ENCODE assay signal across 9 cellular contexts in the genomic region with DNA sequence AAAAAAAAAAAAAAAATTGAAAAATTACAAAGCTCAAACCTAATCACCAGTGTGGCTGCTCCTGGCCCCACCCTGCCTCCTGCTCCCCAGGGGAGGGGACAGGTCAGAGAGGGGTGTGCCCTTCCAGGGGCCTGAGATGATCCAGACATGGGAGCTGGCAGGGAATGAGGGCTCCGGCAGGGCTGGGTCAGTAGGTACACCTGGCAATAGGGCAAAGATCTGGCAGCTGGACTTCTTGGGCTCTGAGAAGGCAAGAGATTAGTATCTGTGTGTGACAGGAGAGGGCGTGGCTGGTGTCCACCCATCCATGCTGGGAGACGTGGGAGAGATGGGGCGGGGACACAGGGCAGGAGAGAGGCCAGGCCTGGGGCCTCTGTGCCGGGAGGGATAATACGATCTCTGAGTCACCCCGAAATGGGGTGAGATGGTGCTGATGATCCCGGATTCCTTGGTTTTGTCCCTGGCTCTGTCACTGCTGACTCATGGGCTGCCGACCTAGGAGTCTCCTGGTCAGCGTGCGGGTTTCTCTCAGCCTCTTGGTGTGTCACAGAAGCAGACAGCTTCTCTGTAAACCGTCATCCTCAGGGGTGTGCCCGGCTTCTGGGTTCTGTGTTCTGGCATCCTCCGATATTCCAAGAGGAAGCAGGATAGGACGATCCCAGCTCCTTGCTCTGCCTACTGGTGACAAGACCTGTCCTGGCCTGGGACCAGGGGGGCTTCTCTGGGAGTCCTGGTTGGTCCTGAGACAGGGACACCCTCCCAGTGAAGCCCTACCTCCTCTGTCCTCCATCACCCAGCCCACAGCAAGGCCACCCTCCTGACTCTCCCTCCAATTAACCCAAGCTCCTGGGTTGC. TPM values are rescaled to one million over a fixed set of nuclear protein-coding genes. Genes with fewer than 3 reads are reported as not detected.
DNase-seq lines count a peak whose midpoint lies in the region; ATAC-seq and TF ChIP-seq lines count a peak whose summit lies in the region.
"Had no signal": no experiment of that assay in that cellular context is flagged by ENCODE, and none has a peak within 500 bp of the region (broad histone marks: within the 10 kb centered on the region; RNA-seq: fewer than 3 reads in every experiment).

No MANE protein-coding gene starts in this region.

- H3K14ac ChIP-seq in IMR-90 (replicated peaks; ENCODE audit: low read depth, low read length) (peak overlapping the region; percentile 80), mesenchymal stem cell (ENCODE audit: low read length in 2 of 2) (no peak overlapping the region)

- no peaks in the 10 kb centered on the region for H3K36me3 ChIP-seq in IMR-90 (ENCODE audit: control insufficient read depth, insufficient read depth, low read length)
- no peaks in the 10 kb centered on the region for H3K36me3 ChIP-seq in mesenchymal stem cell (ENCODE audit: control insufficient read depth in 1 of 2, insufficient read depth in 2 of 2, low read depth in 1 of 2, low read length in 2 of 2)
- H3K36me3 ChIP-seq in MM.1S (replicated peaks; ENCODE audit: insufficient read depth, low read length), result no peaks in the 10 kb centered on the region
- no peaks in the 10 kb centered on the region for H3K36me3 ChIP-seq in A673 (ENCODE audit: insufficient read depth, low read length, poor library complexity, severe bottlenecking)

- no peaks in the 10 kb centered on the region for H3K9me2 ChIP-seq in MM.1S (replicated peaks; ENCODE audit: insufficient read depth, low read length)

- H2AK5ac ChIP-seq in IMR-90 (ENCODE audit: low read depth, low read length) (peak overlapping the region; percentile 83), mesenchymal stem cell (ENCODE audit: low read length, severe bottlenecking) (peak overlapping the region; percentile 9)

- no peaks in the 10 kb centered on the region for H3K79me1 ChIP-seq in IMR-90 (ENCODE audit: low read depth in 1 of 2, low read length in 2 of 2)
- no peaks in the 10 kb centered on the region for H3K79me1 ChIP-seq in mesenchymal stem cell (replicated peaks; ENCODE audit: low read length, poor library complexity, severe bottlenecking)

- H3K4me2 ChIP-seq in IMR-90 (ENCODE audit: low read depth, low read length) (peak overlapping the region; percentile 32), mesenchymal stem cell (ENCODE audit: low read length, poor library complexity, severe bottlenecking) (peak overlapping the region; percentile 46), MM.1S (ENCODE audit: low read depth, low read length) (no peak overlapping the region)

- H2BK5ac ChIP-seq in IMR-90 (ENCODE audit: low read depth, low read length, poor library complexity, severe bottlenecking), result peak overlapping the region; percentile 75
- peak overlapping the region; percentile 21 for H2BK5ac ChIP-seq in mesenchymal stem cell (ENCODE audit: low read depth, low read length, poor library complexity, severe bottlenecking)

- H2BK20ac ChIP-seq in IMR-90 (ENCODE audit: low read depth, low read length), result peak overlapping the region; percentile 98

- peak overlapping the region; percentile 99 for H2AK9ac ChIP-seq in IMR-90 (replicated peaks; ENCODE audit: low read depth, low read length, poor library complexity)

- no peaks in the 10 kb centered on the region for H3K79me2 ChIP-seq in MM.1S (ENCODE audit: low read length)

- H3K27me3 ChIP-seq in IMR-90 (ENCODE audit: control insufficient read depth, insufficient read depth, low read length), result no peaks in the 10 kb centered on the region
- no peaks in the 10 kb centered on the region for H3K27me3 ChIP-seq in mesenchymal stem cell (ENCODE audit: control insufficient read depth in 1 of 2, insufficient read depth in 1 of 2, low read length in 2 of 2)
- no peaks in the 10 kb centered on the region for H3K27me3 ChIP-seq in MM.1S (replicated peaks; ENCODE audit: insufficient read depth, low read length)
- no peaks in the 10 kb centered on the region for H3K27me3 ChIP-seq in A673 (replicated peaks; ENCODE audit: insufficient read depth, low read depth, low read length, poor library complexity)

- dilution Hi-C loops in IMR-90 (cut with HindIII; ENCODE audit: low sequenced_read_pairs, unreplicated experiment), result no loop called here

- peak overlapping the region; percentile 7; the same call in 1 of the 2 replicates for H4K5ac ChIP-seq in IMR-90 (ENCODE audit: low read depth, low read length)

- no peak for TF ChIP-seq RAD21 in IMR-90 (IDR thresholded peaks at IDR 0.05; ENCODE audit: low read length)

- H3K27ac ChIP-seq in IMR-90 (ENCODE audit: insufficient read depth, low read length), result peak overlapping the region; percentile 35; the same call in 1 of the 2 replicates
- peak overlapping the region; percentile 34 for H3K27ac ChIP-seq in mesenchymal stem cell (ENCODE audit: low read length, poor library complexity, severe bottlenecking)
- H3K27ac ChIP-seq in MM.1S (ENCODE audit: low read length), result no peak overlapping the region
- H3K27ac ChIP-seq in A673 (ENCODE audit: low read depth, low read length, poor library complexity, severe bottlenecking), result no peak overlapping the region

- DNase-seq in AG09319 (ENCODE audit: extremely low read depth, low read depth) (peak; percentile 67), IMR-90 (peak; percentile 97), astrocyte of the hippocampus (ENCODE audit: low read depth, low spot score) (peak; percentile 79), mesenchymal stem cell (peak; percentile 98), MM.1S (no peak), A673 (ENCODE audit: low spot score) (no peak)
- DNase-seq in stimulated activated naive CD4-positive, alpha-beta T cell treated with Interleukin-2 at 50 U/mL for 16 hours (lab: John Stamatoyannopoulos, UW), result no peak
- no peak for DNase-seq in central memory CD4-positive, alpha-beta T cell

- CTCF ChIA-PET in IMR-90 (lab: Yijun Ruan, JAX), result interaction anchor here (1.1 to 2.8 kb wide), 2 partner anchors 11 to 384 kb away, joined by 4 to 10 read pairs; no protein-coding TSS in a partner anchor
- CTCF ChIA-PET in A673 (lab: Charles Lee), result no interaction called here

- peak overlapping the region; percentile 92 for H4K91ac ChIP-seq in IMR-90 (ENCODE audit: insufficient read depth, low read depth, low read length)
- peak overlapping the region; percentile 66 for H4K91ac ChIP-seq in mesenchymal stem cell (ENCODE audit: low read length)

- H3K23ac ChIP-seq in IMR-90 (ENCODE audit: low read depth, low read length) (peak overlapping the region; percentile 71), mesenchymal stem cell (ENCODE audit: low read length in 2 of 2) (no peak overlapping the region)

- peak overlapping the region; percentile 30; the same call in 1 of the 2 replicates for H3K56ac ChIP-seq in IMR-90 (ENCODE audit: extremely low read depth, insufficient read depth, low read length)

- H3K4me1 ChIP-seq in IMR-90 (ENCODE audit: control insufficient read depth, insufficient read depth, low read length), result peaks cover 10% of the 10 kb centered on the region
- peaks cover 12% of the 10 kb centered on the region for H3K4me1 ChIP-seq in mesenchymal stem cell (ENCODE audit: control insufficient read depth, insufficient read depth, low read depth, low read length)
- H3K4me1 ChIP-seq in MM.1S (ENCODE audit: low read length), result no peaks in the 10 kb centered on the region
- no peaks in the 10 kb centered on the region for H3K4me1 ChIP-seq in A673 (ENCODE audit: insufficient read depth, low read length, poor library complexity, severe bottlenecking)

- in situ Hi-C loops in IMR-90 (cut with MboI; ENCODE audit: low sequenced_read_pairs), result no loop called here

- H3K9me3 ChIP-seq in IMR-90 (ENCODE audit: control insufficient read depth, insufficient read depth, low read length) (no peaks in the 10 kb centered on the region), mesenchymal stem cell (ENCODE audit: control insufficient read depth, low read length) (no peaks in the 10 kb centered on the region), MM.1S (replicated peaks; ENCODE audit: insufficient read depth, low read length) (no peaks in the 10 kb centered on the region), A673 (ENCODE audit: low read depth, low read length, poor library complexity, severe bottlenecking) (no peaks in the 10 kb centered on the region)

- peaks cover 18% of the 10 kb centered on the region for H3K9me1 ChIP-seq in IMR-90 (ENCODE audit: insufficient read depth, low read length)

- ATAC-seq in IMR-90 (ENCODE audit: low read depth), result peak; percentile 96

- intact Hi-C loops in IMR-90 (cut with micrococcal nuclease), result no loop called here
- intact Hi-C loops in A673 (cut with micrococcal nuclease; ENCODE audit: unreplicated experiment), result no loop called here

- H3K4me3 ChIP-seq in IMR-90 (ENCODE audit: insufficient read depth, low read depth, low read length) (no peak overlapping the region), mesenchymal stem cell (ENCODE audit: insufficient read depth in 1 of 2, low read depth in 1 of 2, low read length in 2 of 2) (peak overlapping the region in 1 of 2 experiments; percentile 14), MM.1S (ENCODE audit: low read length) (no peak overlapping the region), A673 (ENCODE audit: low read depth, low read length, poor library complexity, severe bottlenecking) (no peak overlapping the region)

- H3K18ac ChIP-seq in IMR-90 (ENCODE audit: low read depth, low read length) (peak overlapping the region; percentile 20; the same call in 1 of the 2 replicates), mesenchymal stem cell (ENCODE audit: low read depth in 1 of 2, low read length in 2 of 2) (peak overlapping the region; percentile 55 to 58)

- no TSS peak for BruUV-seq in IMR-90 (replicated peaks; lab: Mats Ljungman, UMichigan)
- no TSS peak for BruUV-seq in A673 (replicated peaks; lab: Mats Ljungman, UMichigan)

- no peak for TF ChIP-seq POLR2A in IMR-90 (IDR thresholded peaks at IDR 0.05; ENCODE audit: low read depth, low read length)

- TF ChIP-seq CTCF in AG09319 (IDR thresholded peaks at IDR 0.05; ENCODE audit: low read depth, low read length) (no peak), IMR-90 (conservative IDR thresholded peaks at IDR 0.05; ENCODE audit: low read depth, low read length) (no peak), MM.1S (IDR thresholded peaks at IDR 0.05; ENCODE audit: low read length) (no peak), A673 (conservative IDR thresholded peaks at IDR 0.05; ENCODE audit: low read depth, low read length) (no peak)

- peak overlapping the region; percentile 47 to 82 for H4K8ac ChIP-seq in IMR-90 (ENCODE audit: low read depth in 2 of 2, low read length in 2 of 2)
- peak overlapping the region; percentile 32 for H4K8ac ChIP-seq in mesenchymal stem cell (ENCODE audit: low read length)

- H3K4ac ChIP-seq in IMR-90 (ENCODE audit: low read depth, low read length) (peak overlapping the region; percentile 92), mesenchymal stem cell (ENCODE audit: low read depth in 1 of 2, low read length in 2 of 2) (peak overlapping the region in 1 of 2 experiments; percentile 40)

- WGBS in IMR-90 (ENCODE audit: extremely low coverage in 2 of 2, insufficient read length in 1 of 2), 2 experiments, result 2% methylated on average over 9 of the region's 15 CpGs; no CpG with 5 or more reads in 1 of the 2 experiments
- WGBS in mesenchymal stem cell, result 6% methylated on average over 15 of the region's 15 CpGs

- H2BK15ac ChIP-seq in IMR-90 (ENCODE audit: low read depth, low read length), result peak overlapping the region; percentile 72; the same call in 2 of the 3 replicates
- H2BK15ac ChIP-seq in mesenchymal stem cell (ENCODE audit: low read depth, poor library complexity, severe bottlenecking), result peak overlapping the region; percentile 87

- H3K9ac ChIP-seq in IMR-90 (ENCODE audit: low read depth, low read length) (no peak overlapping the region), mesenchymal stem cell (ENCODE audit: low read length) (peak overlapping the region; percentile 75), MM.1S (ENCODE audit: low read length) (no peak overlapping the region)

- H2BK120ac ChIP-seq in IMR-90 (ENCODE audit: low read depth, low read length) (peak overlapping the region; percentile 93), mesenchymal stem cell (ENCODE audit: low read depth, low read length) (peak overlapping the region; percentile 27)

- no peaks in the 10 kb centered on the region for H4K20me1 ChIP-seq in IMR-90 (ENCODE audit: insufficient read depth, low read length)
- H4K20me1 ChIP-seq in MM.1S (ENCODE audit: insufficient read depth, low read length), result no peaks in the 10 kb centered on the region

- POLR2A ChIA-PET in IMR-90 (lab: Charles Lee; ENCODE audit: unreplicated experiment) (no interaction called here), A673 (lab: Charles Lee; ENCODE audit: low non-redundant PET) (no interaction called here)

- peak overlapping the region; percentile 18 to 87 for H2BK12ac ChIP-seq in mesenchymal stem cell (ENCODE audit: low read length in 2 of 2)

- no peaks in the 10 kb centered on the region for H3F3A ChIP-seq in MM.1S (ENCODE audit: insufficient read depth, low read length)

- H2AFZ ChIP-seq in IMR-90 (replicated peaks; ENCODE audit: low read length, poor library complexity) (peak overlapping the region; percentile 92), mesenchymal stem cell (ENCODE audit: low read depth, low read length) (no peak overlapping the region), MM.1S (ENCODE audit: low read length) (no peak overlapping the region)

RNA-seq across cellular contexts. Expression of a gene that starts 8.2 kb away (rescaled TPM):
- 2.9 and 3.9 TPM in 2 replicates for total RNA-seq in IMR-90 (2012; rRNA removed)
- 3.8 and 4.4 TPM in 2 replicates for polyA plus RNA-seq in IMR-90 (2012; rRNA removed)
- 2.4 and 4.7 TPM in 2 replicates for polyA plus RNA-seq in IMR-90 (2012; cell fraction: cytosol; rRNA removed)
- polyA plus RNA-seq in IMR-90 (2012; cell fraction: nucleus; rRNA removed; ENCODE audit: low replicate concordance), result 1.9 and 4.8 TPM in 2 replicates
- 0.18 TPM for polyA plus RNA-seq in mesenchymal stem cell (2013, experiment 1 of 2)
- 0.14 TPM for polyA plus RNA-seq in mesenchymal stem cell (2013, experiment 2 of 2)
- 0.11 and 0.17 TPM in 2 replicates for total RNA-seq in A673 (2021)
- total RNA-seq: lung microvascular endothelial cell had no signal

RNA-seq across cellular contexts. Expression of a gene that starts 19.8 kb away (rescaled TPM):
- total RNA-seq in IMR-90 (2012; rRNA removed) (1.7 and 2.3 TPM in 2 replicates), A673 (2021) (0.85 TPM in 1 of 2 replicates, not detected in the other)
- 4.3 and 5.2 TPM in 2 replicates for polyA plus RNA-seq in IMR-90 (2012; rRNA removed)
- 5.0 and 8.7 TPM in 2 replicates for polyA plus RNA-seq in IMR-90 (2012; cell fraction: cytosol; rRNA removed)
- polyA plus RNA-seq in IMR-90 (2012; cell fraction: nucleus; rRNA removed; ENCODE audit: low replicate concordance), result 4.1 and 6.2 TPM in 2 replicates
- polyA plus RNA-seq in mesenchymal stem cell (2013, experiment 1 of 2), result 0.83 TPM
- 1.00 TPM for polyA plus RNA-seq in mesenchymal stem cell (2013, experiment 2 of 2)

RNA-seq across cellular contexts. Expression of a gene that starts 38.4 kb away (rescaled TPM):
- total RNA-seq in IMR-90 (2012; rRNA removed) (not detected in 2 replicates), A673 (2021) (not detected in 2 replicates)
- 0.17 TPM in 1 of 2 replicates, not detected in the other for polyA plus RNA-seq in IMR-90 (2012; rRNA removed)
- 0.19 TPM in 1 of 2 replicates, not detected in the other for polyA plus RNA-seq in IMR-90 (2012; cell fraction: cytosol; rRNA removed)
- not detected in 2 replicates for polyA plus RNA-seq in IMR-90 (2012; cell fraction: nucleus; rRNA removed; ENCODE audit: low replicate concordance)
- polyA plus RNA-seq in mesenchymal stem cell (2013, experiment 1 of 2), result not detected
- not detected for polyA plus RNA-seq in mesenchymal stem cell (2013, experiment 2 of 2)
- total RNA-seq: lung microvascular endothelial cell had no signal

RNA-seq across cellular contexts. Expression of a gene that starts 52.5 kb away (rescaled TPM):
- total RNA-seq in IMR-90 (2012; rRNA removed), result 0.18 TPM in 1 of 2 replicates, not detected in the other
- 0.12 and 0.16 TPM in 2 replicates for polyA plus RNA-seq in IMR-90 (2012; rRNA removed)
- polyA plus RNA-seq in IMR-90 (2012; cell fraction: cytosol; rRNA removed), result 0.30 and 0.37 TPM in 2 replicates
- 0.12 TPM in 1 of 2 replicates, not detected in the other for polyA plus RNA-seq in IMR-90 (2012; cell fraction: nucleus; rRNA removed; ENCODE audit: low replicate concordance)
- not detected for polyA plus RNA-seq in mesenchymal stem cell (2013, experiment 1 of 2)
- polyA plus RNA-seq in mesenchymal stem cell (2013, experiment 2 of 2), result not detected
- total RNA-seq in A673 (2021), result not detected in 2 replicates

Comparison
In these comparisons a context has a peak if more than half of its experiments do, and no peak if none do; other contexts are left out.
1. DNase-seq: peak in AG09319 (single experiment), IMR-90 (single experiment), astrocyte of the hippocampus (single experiment) and mesenchymal stem cell (single experiment); none in MM.1S (single experiment), A673 (single experiment), stimulated activated naive CD4-positive, alpha-beta T cell treated with Interleukin-2 at 50 U/mL for 16 hours (single experiment) and central memory CD4-positive, alpha-beta T cell (single experiment).
2. H3K27ac ChIP-seq: peak in IMR-90 (single experiment) and mesenchymal stem cell (single experiment); none in MM.1S (single experiment) and A673 (single experiment).